Comparison of ENCODE assay signal across 42 cellular contexts in genomic region chr15:31133890-31134289, GRCh38. TPM values are rescaled to one million over a fixed set of nuclear protein-coding genes. Genes with fewer than 3 reads are reported as not detected.
"Had no signal": no experiment of that assay in that cellular context is flagged by ENCODE, and none has a peak within 500 bp of the region (broad histone marks: within the 10 kb centered on the region; RNA-seq: fewer than 3 reads in every experiment).

No MANE protein-coding gene starts in this region.

- H3K27ac Mint-ChIP-seq: activated naive CD4-positive, alpha-beta T cell treated with anti-CD3 and anti-CD28 coated beads for 36 hours; activated naive CD4-positive, alpha-beta T cell treated with anti-CD3 and anti-CD28 coated beads, Interleukin-2, amount 10 ng/mL, durations not matched to agents 7 days and 5 days; activated naive CD4-positive, alpha-beta T cell treated with anti-CD3 and anti-CD28 coated beads, Interleukin-2, amount 50 U/mL, for 24 hours; activated naive CD4-positive, alpha-beta T cell treated with anti-CD3 and anti-CD28 coated beads, Interleukin-2, amount 50 U/mL, for 72 hours; activated naive CD8-positive, alpha-beta T cell; activated naive CD8-positive, alpha-beta T cell treated with anti-CD3 and anti-CD28 coated beads for 36 hours; activated naive CD8-positive, alpha-beta T cell treated with anti-CD3 and anti-CD28 coated beads, Interleukin-2, amount 10 ng/mL, durations not matched to agents 7 days and 5 days; activated naive CD8-positive, alpha-beta T cell treated with anti-CD3 and anti-CD28 coated beads, Interleukin-2, amount 50 U/mL, for 24 hours; activated T-cell treated with anti-CD3 and anti-CD28 coated beads, Interleukin-2, amount 50 U/mL, for 24 hours; activated T-cell treated with anti-CD3 and anti-CD28 coated beads, Interleukin-2, amount 50 U/mL, for 72 hours; activated T-helper 1 cell treated with anti-CD3 and anti-CD28 coated beads, Interleukin-12 subunit alpha, Interleukin-12 subunit beta, Interleukin-2, Interleukin-4 antibody, amounts not matched to agents 30 ng/mL and 10 ng/mL and 1 ng/mL, durations not matched to agents 14 hours and 24 hours and 36 hours; activated T-helper 17 cell treated with anti-CD3 and anti-CD28 coated beads, Interleukin-2, amount 50 U/mL, for 72 hours; activated T-helper 2 cell treated with anti-CD3 and anti-CD28 coated beads, Interferon-gamma antibody, Interleukin-2, Interleukin-4, amounts not matched to agents 10 μg/mL and 5 μg/mL and 100 μg/mL, durations not matched to agents 14 hours and 24 hours and 36 hours; brain had no signal

- H3K4me3 Mint-ChIP-seq: activated naive CD4-positive, alpha-beta T cell treated with anti-CD3 and anti-CD28 coated beads for 36 hours; activated naive CD4-positive, alpha-beta T cell treated with anti-CD3 and anti-CD28 coated beads, Interleukin-2, amount 10 ng/mL, durations not matched to agents 7 days and 5 days; activated naive CD4-positive, alpha-beta T cell treated with anti-CD3 and anti-CD28 coated beads, Interleukin-2, amount 50 U/mL, for 24 hours; activated naive CD8-positive, alpha-beta T cell; activated naive CD8-positive, alpha-beta T cell treated with anti-CD3 and anti-CD28 coated beads for 36 hours; activated naive CD8-positive, alpha-beta T cell treated with anti-CD3 and anti-CD28 coated beads, Interleukin-2, amount 10 ng/mL, durations not matched to agents 7 days and 5 days; activated naive CD8-positive, alpha-beta T cell treated with anti-CD3 and anti-CD28 coated beads, Interleukin-2, amount 50 U/mL, for 24 hours; activated T-cell treated with anti-CD3 and anti-CD28 coated beads, Interleukin-2, amount 50 U/mL, for 24 hours; activated T-cell treated with anti-CD3 and anti-CD28 coated beads, Interleukin-2, amount 50 U/mL, for 4 hours; activated T-cell treated with anti-CD3 and anti-CD28 coated beads, Interleukin-2, amount 50 U/mL, for 72 hours; activated T-helper 1 cell treated with anti-CD3 and anti-CD28 coated beads, Interleukin-12 subunit alpha, Interleukin-12 subunit beta, Interleukin-2, Interleukin-4 antibody, amounts not matched to agents 30 ng/mL and 10 ng/mL and 1 ng/mL, durations not matched to agents 14 hours and 24 hours and 36 hours; activated T-helper 17 cell treated with anti-CD3 and anti-CD28 coated beads, Interleukin-2, amount 50 U/mL, for 72 hours; brain; central memory CD8-positive, alpha-beta T cell had no signal

- H3K36me3 ChIP-seq: adrenal gland, ascending aorta, brain microvascular endothelial cell, breast epithelium, cardiac muscle cell had no signal

- ATAC-seq: activated naive CD4-positive, alpha-beta T cell treated with anti-CD3 and anti-CD28 coated beads, Interleukin-2, amount 50 U/mL, for 72 hours; activated naive CD8-positive, alpha-beta T cell treated with anti-CD3 and anti-CD28 coated beads, Interleukin-2, amount 50 U/mL, for 24 hours; activated T-cell treated with anti-CD3 and anti-CD28 coated beads, Interleukin-2, amount 50 U/mL, for 4 hours; activated T-cell treated with anti-CD3 and anti-CD28 coated beads, Interleukin-2, amount 50 U/mL, for 72 hours; activated T-helper 17 cell treated with anti-CD3 and anti-CD28 coated beads, Interleukin-2, amount 50 U/mL, for 72 hours; body of pancreas had no signal

- H3K4me1 ChIP-seq: adrenal gland, ascending aorta, breast epithelium had no signal

- H3K9me3 Mint-ChIP-seq: activated naive CD4-positive, alpha-beta T cell treated with anti-CD3 and anti-CD28 coated beads for 36 hours; activated naive CD4-positive, alpha-beta T cell treated with anti-CD3 and anti-CD28 coated beads, Interleukin-2, amount 10 ng/mL, durations not matched to agents 7 days and 5 days; activated naive CD4-positive, alpha-beta T cell treated with anti-CD3 and anti-CD28 coated beads, Interleukin-2, amount 50 U/mL, for 24 hours; activated naive CD8-positive, alpha-beta T cell treated with anti-CD3 and anti-CD28 coated beads for 36 hours; activated naive CD8-positive, alpha-beta T cell treated with anti-CD3 and anti-CD28 coated beads, Interleukin-2, amount 50 U/mL, for 24 hours; activated T-cell treated with anti-CD3 and anti-CD28 coated beads, Interleukin-2, amount 50 U/mL, for 24 hours; activated T-cell treated with anti-CD3 and anti-CD28 coated beads, Interleukin-2, amount 50 U/mL, for 4 hours; activated T-cell treated with anti-CD3 and anti-CD28 coated beads, Interleukin-2, amount 50 U/mL, for 72 hours; activated T-helper 1 cell treated with anti-CD3 and anti-CD28 coated beads, Interleukin-12 subunit alpha, Interleukin-12 subunit beta, Interleukin-2, Interleukin-4 antibody, amounts not matched to agents 30 ng/mL and 10 ng/mL and 1 ng/mL, durations not matched to agents 14 hours and 24 hours and 36 hours; activated T-helper 17 cell treated with anti-CD3 and anti-CD28 coated beads, Interleukin-2, amount 50 U/mL, for 72 hours; activated T-helper 2 cell treated with anti-CD3 and anti-CD28 coated beads, Interferon-gamma antibody, Interleukin-2, Interleukin-4, amounts not matched to agents 10 μg/mL and 5 μg/mL and 100 μg/mL, durations not matched to agents 14 hours and 24 hours and 36 hours; central memory CD8-positive, alpha-beta T cell had no signal

- H3K27ac ChIP-seq: adrenal gland, ascending aorta, body of pancreas, brain microvascular endothelial cell, breast epithelium, cardiac muscle cell had no signal

- H3K27me3 ChIP-seq: adrenal gland, ascending aorta, body of pancreas, brain microvascular endothelial cell, breast epithelium, cardiac muscle cell had no signal

- H3K9me3 ChIP-seq: adrenal gland, ascending aorta, body of pancreas, breast epithelium had no signal

- H3K4me1 Mint-ChIP-seq: activated naive CD4-positive, alpha-beta T cell treated with anti-CD3 and anti-CD28 coated beads, Interleukin-2, amount 50 U/mL, for 24 hours; activated naive CD8-positive, alpha-beta T cell treated with anti-CD3 and anti-CD28 coated beads, Interleukin-2, amount 10 ng/mL, durations not matched to agents 7 days and 5 days; brain had no signal

- H3K27me3 Mint-ChIP-seq: activated naive CD4-positive, alpha-beta T cell treated with anti-CD3 and anti-CD28 coated beads, Interleukin-2, amount 50 U/mL, for 24 hours; activated naive CD8-positive, alpha-beta T cell; activated naive CD8-positive, alpha-beta T cell treated with anti-CD3 and anti-CD28 coated beads for 36 hours; activated naive CD8-positive, alpha-beta T cell treated with anti-CD3 and anti-CD28 coated beads, Interleukin-2, amount 50 U/mL, for 24 hours; activated T-cell treated with anti-CD3 and anti-CD28 coated beads, Interleukin-2, amount 50 U/mL, for 24 hours had no signal

- DNase-seq: activated effector memory CD4-positive, alpha-beta T cell treated with anti-CD3 and anti-CD28 coated beads, Interleukin-2, amount 50 U/mL, for 16 hours; activated effector memory CD4-positive, alpha-beta T cell treated with Interleukin-2 at 50 U/mL for 16 hours; activated gamma-delta T cell; activated gamma-delta T cell treated with Interleukin-2 at 50 U/mL for 16 hours; activated naive CD4-positive, alpha-beta T cell; activated naive CD4-positive, alpha-beta T cell treated with anti-CD3 and anti-CD28 coated beads for 36 hours; activated naive CD4-positive, alpha-beta T cell treated with anti-CD3 and anti-CD28 coated beads, Interleukin-2, amount 10 ng/mL, durations not matched to agents 7 days and 5 days; activated naive CD4-positive, alpha-beta T cell treated with anti-CD3 and anti-CD28 coated beads, Interleukin-2, amount 50 U/mL, for 16 hours; activated naive CD4-positive, alpha-beta T cell treated with Interleukin-2 at 50 U/mL for 16 hours; activated naive CD8-positive, alpha-beta T cell treated with anti-CD3 and anti-CD28 coated beads for 36 hours; activated naive CD8-positive, alpha-beta T cell treated with anti-CD3 and anti-CD28 coated beads, Interleukin-2, amount 10 ng/mL, durations not matched to agents 7 days and 5 days; activated naive CD8-positive, alpha-beta T cell treated with anti-CD3 and anti-CD28 coated beads, Interleukin-2, amount 50 U/mL, for 24 hours; activated T-cell treated with anti-CD3 and anti-CD28 coated beads for 4 hours; activated T-cell treated with anti-CD3 and anti-CD28 coated beads, Interleukin-2, amount 50 U/mL, for 1 hour; activated T-cell treated with anti-CD3 and anti-CD28 coated beads, Interleukin-2, amount 50 U/mL, for 24 hours; activated T-cell treated with anti-CD3 and anti-CD28 coated beads, Interleukin-2, amount 50 U/mL, for 4 hours; activated T-cell treated with anti-CD3 and anti-CD28 coated beads, Interleukin-2, amount 50 U/mL, for 48 hours; activated T-cell treated with anti-CD3 and anti-CD28 coated beads, Interleukin-2, amount 50 U/mL, for 72 hours; adrenal gland; amniotic stem cell; amygdala; anterior cingulate cortex; aorta; body of pancreas; brain microvascular endothelial cell; caudate nucleus; central memory CD4-positive, alpha-beta T cell; cerebellar nuclear complex had no signal

- H3K4me3 ChIP-seq: adrenal gland, ascending aorta, body of pancreas, breast epithelium, cardiac muscle cell had no signal

- H3K36me3 Mint-ChIP-seq: activated naive CD4-positive, alpha-beta T cell treated with anti-CD3 and anti-CD28 coated beads, Interleukin-2, amount 10 ng/mL, durations not matched to agents 7 days and 5 days; activated naive CD4-positive, alpha-beta T cell treated with anti-CD3 and anti-CD28 coated beads, Interleukin-2, amount 50 U/mL, for 72 hours; activated naive CD8-positive, alpha-beta T cell; activated naive CD8-positive, alpha-beta T cell treated with anti-CD3 and anti-CD28 coated beads for 36 hours; activated naive CD8-positive, alpha-beta T cell treated with anti-CD3 and anti-CD28 coated beads, Interleukin-2, amount 10 ng/mL, durations not matched to agents 7 days and 5 days; brain had no signal

RNA-seq across cellular contexts. Expression of gene TRPM1, which starts 32.4 kb away (rescaled TPM):
- total RNA-seq: activated naive CD4-positive, alpha-beta T cell treated with anti-CD3 and anti-CD28 coated beads for 36 hours; activated naive CD4-positive, alpha-beta T cell treated with anti-CD3 and anti-CD28 coated beads, Interleukin-2, amount 50 U/mL, for 72 hours; activated naive CD8-positive, alpha-beta T cell treated with anti-CD3 and anti-CD28 coated beads for 36 hours; activated naive CD8-positive, alpha-beta T cell treated with anti-CD3 and anti-CD28 coated beads, Interleukin-2, amount 10 ng/mL, durations not matched to agents 7 days and 5 days; activated T-cell treated with anti-CD3 and anti-CD28 coated beads, Interleukin-2, amount 50 U/mL, for 4 hours; activated T-cell treated with anti-CD3 and anti-CD28 coated beads, Interleukin-2, amount 50 U/mL, for 72 hours; activated T-helper 1 cell treated with anti-CD3 and anti-CD28 coated beads, Interleukin-12 subunit alpha, Interleukin-12 subunit beta, Interleukin-2, Interleukin-4 antibody, amounts not matched to agents 30 ng/mL and 10 ng/mL and 1 ng/mL, durations not matched to agents 14 hours and 24 hours and 36 hours; activated T-helper 17 cell treated with anti-CD3 and anti-CD28 coated beads, Interleukin-2, amount 50 U/mL, for 72 hours; activated T-helper 2 cell treated with anti-CD3 and anti-CD28 coated beads, Interferon-gamma antibody, Interleukin-2, Interleukin-4, amounts not matched to agents 10 μg/mL and 5 μg/mL and 100 μg/mL, durations not matched to agents 14 hours and 24 hours and 36 hours; adrenal gland; aorta; ascending aorta; astrocyte; body of pancreas; breast epithelium; cardiac muscle cell; cardiac septum; cerebellum had no signal
